In the genomic region with DNA sequence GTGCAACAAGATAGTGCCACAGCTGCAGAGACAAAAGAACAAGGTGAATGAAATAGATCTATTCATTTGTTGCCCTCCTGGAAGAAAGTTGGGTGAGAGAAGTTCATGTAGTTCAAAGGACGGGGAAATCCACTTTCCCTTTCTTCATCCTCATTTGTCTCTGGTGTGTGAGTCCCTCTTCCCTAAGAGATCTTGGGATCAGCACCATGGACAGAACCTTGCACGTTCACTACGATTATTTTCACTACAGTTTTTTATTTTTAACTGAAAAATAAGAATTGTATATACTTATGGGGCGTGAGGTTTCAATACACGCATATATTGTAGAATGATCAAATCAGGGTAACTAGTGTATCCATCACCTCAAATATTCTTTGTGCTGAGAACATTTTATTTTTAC, we compare ENCODE assay signal across 26 cellular contexts. TPM values are rescaled to one million over a fixed set of nuclear protein-coding genes. Genes with fewer than 3 reads are reported as not detected.
A peak's percentile ranks its signal among the peaks of the same experiment; 100 is the strongest.
DNase-seq lines count a peak whose midpoint lies in the region; FAIRE-seq and TF ChIP-seq lines count a peak whose summit lies in the region.
"Had no signal": no experiment of that assay in that cellular context is flagged by ENCODE, and none has a peak within 500 bp of the region (broad histone marks: within the 10 kb centered on the region; RNA-seq: fewer than 3 reads in every experiment).

No MANE protein-coding gene starts in this region.

- no peak for TF ChIP-seq CTCF in tibial artery (IDR thresholded peaks at IDR 0.05)

- intact Hi-C loops in tibial artery (cut with DNase I; ENCODE audit: low total_unique reads) = no loop called here

- no peak overlapping the region for H3K4ac ChIP-seq in mesendoderm (ENCODE audit: low read depth, low read length)

- H3K27ac ChIP-seq in Karpas-422 (ENCODE audit: low read length) (no peak overlapping the region), mesendoderm (ENCODE audit: low read depth, low read length) (no peak overlapping the region), tibial artery (no peak overlapping the region)
- H3K27ac ChIP-seq: body of pancreas, C4-2B, Peyer's patch, testis had no signal

- no peak overlapping the region for H2BK5ac ChIP-seq in mesendoderm (ENCODE audit: low read length)

- H2AK5ac ChIP-seq in mesendoderm (ENCODE audit: low read length) = no peak overlapping the region

- DNase-seq in H54 (ENCODE audit: insufficient read length, low spot score) = peak; percentile 53
- peak; percentile 73 for DNase-seq in Karpas-422
- DNase-seq in RPMI7951 (ENCODE audit: low read depth) = peak; percentile 35
- peak; percentile 18 for DNase-seq in iris pigment epithelial cell (ENCODE audit: low read depth)
- no peak for DNase-seq in mesendoderm
- DNase-seq in A172 (ENCODE audit: low spot score) = no peak
- DNase-seq in tibial artery = no peak
- DNase-seq: activated CD4-positive, CD25-positive, alpha-beta regulatory T cell treated with anti-CD3 and anti-CD28 coated beads, Interleukin-2, amount 50 U/mL, for 72 hours; activated CD8-positive, alpha-beta memory T cell treated with anti-CD3 and anti-CD28 coated beads, Interleukin-2, amount 50 U/mL, for 4 hours; activated naive CD4-positive, alpha-beta T cell treated with anti-CD3 and anti-CD28 coated beads for 36 hours; body of pancreas; midbrain; NCI-H187; NCI-H510A treated with DMSO at 0.1 percent for 48 hours; Peyer's patch; stimulated activated CD4-positive, alpha-beta T cell treated with anti-CD3 and anti-CD28 coated beads, Interleukin-4, amount 100 ng/mL, for 1 hour; stimulated activated CD8-positive, alpha-beta memory T cell treated with anti-CD3 and anti-CD28 coated beads, Interleukin-4, amount 100 ng/mL, for 48 hours; T-cell; testis had no signal

- no peak overlapping the region for H2AFZ ChIP-seq in Karpas-422 (ENCODE audit: low read length)

- H3K56ac ChIP-seq in mesendoderm (ENCODE audit: low read length) = no peak overlapping the region

- WGBS in mesendoderm (ENCODE audit: extremely low coverage, insufficient coverage, low lambda C conversion rate) = no CpG with 5 or more reads among the region's 5 CpGs

- H3K79me2 ChIP-seq in Karpas-422 (ENCODE audit: low read length) (no peaks in the 10 kb centered on the region), mesendoderm (ENCODE audit: control insufficient read depth, insufficient read depth, low read length) (no peaks in the 10 kb centered on the region)

- H3K4me1 ChIP-seq in Karpas-422 (ENCODE audit: low read length) = no peaks in the 10 kb centered on the region
- H3K4me1 ChIP-seq in mesendoderm (ENCODE audit: control insufficient read depth, low read depth, low read length) = no peaks in the 10 kb centered on the region
- H3K4me1 ChIP-seq in tibial artery = no peaks in the 10 kb centered on the region
- H3K4me1 ChIP-seq: body of pancreas, HAP-1, Peyer's patch, testis had no signal

- no peak overlapping the region for H2BK120ac ChIP-seq in mesendoderm (ENCODE audit: low read depth, low read length)

- H4K20me1 ChIP-seq in Karpas-422 (ENCODE audit: insufficient read depth, low read depth, low read length) = no peaks in the 10 kb centered on the region

- no peak overlapping the region for H4K8ac ChIP-seq in mesendoderm (ENCODE audit: low read depth, low read length)

- FAIRE-seq in H54 (lab: Jason Lieb, UNC) = no peak
- FAIRE-seq: G401.6, GM12892, keratinocyte had no signal

- no peaks in the 10 kb centered on the region for H3K79me1 ChIP-seq in mesendoderm (ENCODE audit: low read length)

- H3K18ac ChIP-seq in mesendoderm (ENCODE audit: low read length) = no peak overlapping the region

- no peak for TF ChIP-seq POLR2A in H54 (IDR thresholded peaks at IDR 0.05; ENCODE audit: low read depth, low read length)

- no peak overlapping the region for H3K23ac ChIP-seq in mesendoderm (ENCODE audit: low read length)

- no peaks in the 10 kb centered on the region for H3K27me3 ChIP-seq in Karpas-422 (ENCODE audit: low read length)
- no peaks in the 10 kb centered on the region for H3K27me3 ChIP-seq in mesendoderm (ENCODE audit: insufficient read depth, low read length, poor library complexity)
- no peaks in the 10 kb centered on the region for H3K27me3 ChIP-seq in tibial artery
- H3K27me3 ChIP-seq: body of pancreas, Peyer's patch, testis had no signal

- no peak overlapping the region for H2BK15ac ChIP-seq in mesendoderm (replicated peaks; ENCODE audit: low read depth)

- H3K4me2 ChIP-seq in Karpas-422 (ENCODE audit: low read depth, low read length, poor library complexity, severe bottlenecking) (no peak overlapping the region), mesendoderm (ENCODE audit: low read length) (no peak overlapping the region)

- H4K5ac ChIP-seq in mesendoderm (ENCODE audit: low read length) = no peak overlapping the region

- H3K9ac ChIP-seq in Karpas-422 (ENCODE audit: low read length) = no peak overlapping the region
- no peak overlapping the region for H3K9ac ChIP-seq in mesendoderm (ENCODE audit: low read length)

- H3K9me2 ChIP-seq in Karpas-422 (replicated peaks; ENCODE audit: insufficient read depth, low read length) = no peaks in the 10 kb centered on the region

- H3K4me3 ChIP-seq in Karpas-422 (ENCODE audit: low read length) (no peak overlapping the region), mesendoderm (ENCODE audit: low read length) (no peak overlapping the region), tibial artery (no peak overlapping the region)
- H3K4me3 ChIP-seq: body of pancreas, HAP-1, Peyer's patch, testis had no signal

- H3K36me3 ChIP-seq in Karpas-422 (ENCODE audit: insufficient read depth, low read length) (no peaks in the 10 kb centered on the region), mesendoderm (ENCODE audit: control insufficient read depth, insufficient read depth, low read length) (no peaks in the 10 kb centered on the region), tibial artery (no peaks in the 10 kb centered on the region)
- H3K36me3 ChIP-seq: HAP-1, Peyer's patch had no signal

- H3K9me3 ChIP-seq in Karpas-422 (ENCODE audit: low read length) (no peaks in the 10 kb centered on the region), tibial artery (no peaks in the 10 kb centered on the region)
- H3K9me3 ChIP-seq: body of pancreas, HAP-1, Peyer's patch, testis had no signal

RNA-seq across cellular contexts. Expression of gene NLRP5, which starts 29.2 kb away (rescaled TPM):
- not detected in 2 replicates for total RNA-seq in Karpas-422 (2014; rRNA removed; shearing (Covaris generic); ENCODE audit: low replicate concordance)
- total RNA-seq in RPMI7951 (2014; rRNA removed; shearing (Covaris generic)) = not detected in 2 replicates
- polyA plus RNA-seq in mesendoderm (2013, experiment 1 of 2) = not detected
- polyA plus RNA-seq in mesendoderm (2013, experiment 2 of 2) = not detected
- 0.24 TPM in 1 of 2 replicates, not detected in the other for total RNA-seq in A172 (2014; rRNA removed; shearing (Covaris generic))
- total RNA-seq: activated naive CD4-positive, alpha-beta T cell treated with anti-CD3 and anti-CD28 coated beads for 36 hours; body of pancreas; dermis microvascular lymphatic vessel endothelial cell; Peyer's patch; sciatic nerve; T-cell had no signal
- polyA plus RNA-seq: keratinocyte had no signal

Comparison
In these comparisons a context has a peak if more than half of its experiments do, and no peak if none do; other contexts are left out.
1. DNase-seq: peak in H54 (single experiment), Karpas-422 (single experiment), RPMI7951 (single experiment) and iris pigment epithelial cell (single experiment); none in mesendoderm (single experiment), A172 (single experiment) and tibial artery (0 of 2).